ENCODE assay signal across 11 cellular contexts in the genomic region with DNA sequence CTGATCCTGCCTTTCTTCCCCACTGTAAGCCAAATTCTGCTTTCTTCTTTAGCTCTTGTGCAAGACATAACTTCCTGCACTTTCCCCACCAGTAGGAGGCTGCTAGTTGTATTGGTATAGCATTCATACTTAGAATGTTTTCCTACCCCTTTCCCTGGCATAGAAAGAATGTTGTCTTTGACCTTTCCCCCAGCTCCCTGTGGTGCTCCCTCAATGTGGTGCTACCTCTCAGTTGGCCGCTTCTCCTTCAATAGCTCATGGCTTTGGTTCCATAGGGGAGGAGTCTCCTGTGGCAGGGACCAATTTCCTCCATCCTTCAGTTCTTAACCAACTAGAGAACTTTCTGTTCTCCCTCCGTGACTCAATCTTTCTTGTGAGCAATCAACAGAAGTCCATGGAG.
DNase-seq lines count a peak whose midpoint lies in the region; ATAC-seq and TF ChIP-seq lines count a peak whose summit lies in the region.
"Had no signal": no experiment of that assay in that cellular context is flagged by ENCODE, and none has a peak within 500 bp of the region (broad histone marks: within the 10 kb centered on the region; RNA-seq: fewer than 3 reads in every experiment).

No MANE protein-coding gene starts in this region.

- peak overlapping the region; percentile 62 for H3K27ac Mint-ChIP-seq in T-helper 1 cell treated with Interleukin-12 subunit alpha and Interleukin-12 subunit beta and Interleukin-4 antibody, amounts not matched to agents 30 μg/mL and 1 μg/mL, for 36 hours
- no peak overlapping the region for H3K27ac Mint-ChIP-seq in WTC11

- no peak overlapping the region for H2BK15ac ChIP-seq in neuronal stem cell (ENCODE audit: low read length)

- H3K9ac ChIP-seq in neuronal stem cell (ENCODE audit: low read depth, low read length, poor library complexity): no peak overlapping the region

- POLR2A ChIA-PET in WTC11 (lab: Charles Lee): no interaction called here
- POLR2A ChIA-PET in HEK293T (lab: Yijun Ruan, JAX): no interaction called here

- peaks cover 4% of the 10 kb centered on the region for H3K36me3 Mint-ChIP-seq in T-helper 1 cell treated with Interleukin-12 subunit alpha and Interleukin-12 subunit beta and Interleukin-4 antibody, amounts not matched to agents 30 μg/mL and 1 μg/mL, for 36 hours (ENCODE audit: low read depth)
- no peaks in the 10 kb centered on the region for H3K36me3 Mint-ChIP-seq in WTC11

- H2AK5ac ChIP-seq in neuronal stem cell (ENCODE audit: low read depth, low read length): no peak overlapping the region

- no peak overlapping the region for H3K23ac ChIP-seq in neuronal stem cell (ENCODE audit: low read depth, low read length, poor library complexity)

- ATAC-seq in HG02885 (IDR thresholded peaks at IDR 0.05; ENCODE audit: poor library complexity, unreplicated experiment) (peak; percentile 22), WTC11 (peak; percentile 89)

- H3K27me3 Mint-ChIP-seq in T-helper 1 cell treated with Interleukin-12 subunit alpha and Interleukin-12 subunit beta and Interleukin-4 antibody, amounts not matched to agents 30 μg/mL and 1 μg/mL, for 36 hours (ENCODE audit: low read depth): no peaks in the 10 kb centered on the region
- H3K27me3 Mint-ChIP-seq in WTC11 (ENCODE audit: low read depth): 0 out of 2 replicates have a peak, but pooled peaks cover 2% of the 10 kb centered on the region
- H3K27me3 Mint-ChIP-seq: central memory CD8-positive, alpha-beta T cell had no signal

- H3K4me3 Mint-ChIP-seq in T-helper 1 cell treated with Interleukin-12 subunit alpha and Interleukin-12 subunit beta and Interleukin-4 antibody, amounts not matched to agents 30 μg/mL and 1 μg/mL, for 36 hours: no peak overlapping the region
- H3K4me3 Mint-ChIP-seq in WTC11: no peak overlapping the region
- H3K4me3 Mint-ChIP-seq: central memory CD8-positive, alpha-beta T cell had no signal

- peaks cover 55% of the 10 kb centered on the region for H3K4me1 Mint-ChIP-seq in T-helper 1 cell treated with Interleukin-12 subunit alpha and Interleukin-12 subunit beta and Interleukin-4 antibody, amounts not matched to agents 30 μg/mL and 1 μg/mL, for 36 hours (ENCODE audit: low read depth)
- H3K4me1 Mint-ChIP-seq in WTC11: peaks cover 11% of the 10 kb centered on the region

- no peak for TF ChIP-seq CTCF in WTC11 (IDR thresholded peaks at IDR 0.05)

- DNase-seq in T-helper 1 cell (no peak), WTC11 (ENCODE audit: low spot score) (no peak), renal cortical epithelial cell (ENCODE audit: low read depth) (peak; percentile 82), cortex of kidney (lab: John Stamatoyannopoulos, UW) (no peak), neuronal stem cell (ENCODE audit: low spot score) (no peak), HEK293T (ENCODE audit: extremely low spot score) (no peak)
- DNase-seq: NCI-H2029, pancreas had no signal

- H3K4me2 ChIP-seq in neuronal stem cell (ENCODE audit: insufficient read depth, low read length, poor library complexity, severe bottlenecking): no peak overlapping the region

- no peak overlapping the region for H2BK120ac ChIP-seq in neuronal stem cell (ENCODE audit: low read depth, low read length)

- H3K27me3 ChIP-seq in neuronal stem cell (ENCODE audit: control insufficient read depth in 3 of 3, insufficient read depth in 3 of 3, low read depth in 1 of 3, low read length in 3 of 3): no peaks in the 10 kb centered on the region
- H3K27me3 ChIP-seq: pancreas had no signal

- H3K4me1 ChIP-seq in neuronal stem cell (ENCODE audit: control insufficient read depth in 2 of 2, insufficient read depth in 1 of 2, low read depth in 1 of 2, low read length in 2 of 2): peaks cover 5 to 8% of the 10 kb centered on the region in 2 donors

- CTCF ChIA-PET in WTC11 (lab: Charles Lee): interaction anchor here (0.6 to 2.0 kb wide), 7 partner anchors 10 to 192 kb away, joined by 3 to 13 read pairs (median 3); no protein-coding TSS in a partner anchor
- CTCF ChIA-PET in HEK293T (lab: Yijun Ruan, JAX): interaction anchor here (0.9 to 2.0 kb wide), 2 partner anchors 16 to 24 kb away, joined by 3 to 9 read pairs; no protein-coding TSS in a partner anchor

- no peak overlapping the region for H3K27ac ChIP-seq in neuronal stem cell (replicated peaks; ENCODE audit: low read length)
- H3K27ac ChIP-seq: pancreas had no signal

- no peak overlapping the region for H3K4me3 ChIP-seq in neuronal stem cell (ENCODE audit: low read length in 2 of 2)
- H3K4me3 ChIP-seq: pancreas had no signal

- H3K9me3 ChIP-seq in neuronal stem cell (replicated peaks in 1 of 2; ENCODE audit: control insufficient read depth in 2 of 2, insufficient read depth in 1 of 2, low read depth in 1 of 2, low read length in 2 of 2): peaks cover 0 to 5% of the 10 kb centered on the region in 2 donors
- H3K9me3 ChIP-seq: pancreas had no signal

- no peak overlapping the region for H4K8ac ChIP-seq in neuronal stem cell (ENCODE audit: low read depth, low read length)

- no peak overlapping the region for H2AFZ ChIP-seq in neuronal stem cell (ENCODE audit: low read length)

- no peak overlapping the region for H3K18ac ChIP-seq in neuronal stem cell (ENCODE audit: low read length)

- H2BK12ac ChIP-seq in neuronal stem cell (ENCODE audit: low read length): no peak overlapping the region

- no peak overlapping the region for H2BK5ac ChIP-seq in neuronal stem cell (ENCODE audit: low read length)

- no peak overlapping the region for H3K14ac ChIP-seq in neuronal stem cell (ENCODE audit: low read length)

- peaks cover 4% of the 10 kb centered on the region for H3K9me3 Mint-ChIP-seq in T-helper 1 cell treated with Interleukin-12 subunit alpha and Interleukin-12 subunit beta and Interleukin-4 antibody, amounts not matched to agents 30 μg/mL and 1 μg/mL, for 36 hours
- 0 out of 2 replicates have a peak, but pooled peaks cover 5% of the 10 kb centered on the region for H3K9me3 Mint-ChIP-seq in WTC11
- H3K9me3 Mint-ChIP-seq: central memory CD8-positive, alpha-beta T cell had no signal

- no peaks in the 10 kb centered on the region for H3K36me3 ChIP-seq in neuronal stem cell (replicated peaks in 1 of 2; ENCODE audit: control insufficient read depth in 2 of 2, insufficient read depth in 2 of 2, low read length in 2 of 2)
- H3K36me3 ChIP-seq: pancreas had no signal

- H3K4ac ChIP-seq in neuronal stem cell (ENCODE audit: low read length): no peak overlapping the region

- no CpG with 5 or more reads among the region's 2 CpGs for WGBS in neuronal stem cell (ENCODE audit: extremely low coverage in 2 of 2, insufficient read length in 2 of 2, insufficient replicate concordance in 1 of 2), 2 donors

- H3K79me1 ChIP-seq in neuronal stem cell (ENCODE audit: low read depth, low read length): no peaks in the 10 kb centered on the region

- no peak overlapping the region for H4K91ac ChIP-seq in neuronal stem cell (ENCODE audit: low read depth, low read length, poor library complexity)

TF ChIP-seq in WTC11, 78 proteins besides CTCF, POLR2A, EP300 and RAD21 (continues in another document):
- no peak for TF ChIP-seq CREB1 (CRISPR knock-in tag; IDR thresholded peaks at IDR 0.05)

TF ChIP-seq in HEK293T, 16 proteins besides CTCF, POLR2A, EP300 and RAD21:
- TF ChIP-seq FOXK2 (IDR thresholded peaks at IDR 0.05): no peak
- no peak for TF ChIP-seq ELF4 (IDR thresholded peaks at IDR 0.05)
- TF ChIP-seq, protein P1, sequence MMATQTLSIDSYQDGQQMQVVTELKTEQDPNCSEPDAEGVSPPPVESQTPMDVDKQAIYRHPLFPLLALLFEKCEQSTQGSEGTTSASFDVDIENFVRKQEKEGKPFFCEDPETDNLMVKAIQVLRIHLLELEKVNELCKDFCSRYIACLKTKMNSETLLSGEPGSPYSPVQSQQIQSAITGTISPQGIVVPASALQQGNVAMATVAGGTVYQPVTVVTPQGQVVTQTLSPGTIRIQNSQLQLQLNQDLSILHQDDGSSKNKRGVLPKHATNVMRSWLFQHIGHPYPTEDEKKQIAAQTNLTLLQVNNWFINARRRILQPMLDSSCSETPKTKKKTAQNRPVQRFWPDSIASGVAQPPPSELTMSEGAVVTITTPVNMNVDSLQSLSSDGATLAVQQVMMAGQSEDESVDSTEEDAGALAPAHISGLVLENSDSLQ (IDR thresholded peaks at IDR 0.05): no peak
- TF ChIP-seq ARNT (IDR thresholded peaks at IDR 0.05): no peak
- TF ChIP-seq FOXM1 (IDR thresholded peaks at IDR 0.05; ENCODE audit: borderline replicate concordance): no peak
- TF ChIP-seq LEF1 (IDR thresholded peaks at IDR 0.05; ENCODE audit: borderline replicate concordance): no peak
- TF ChIP-seq ZNF384 (IDR thresholded peaks at IDR 0.05): no peak
- TF ChIP-seq FOXA1 (IDR thresholded peaks at IDR 0.05): no peak
- no peak for TF ChIP-seq CTBP1 (IDR thresholded peaks at IDR 0.05; ENCODE audit: borderline replicate concordance)
- TF ChIP-seq HDGF (IDR thresholded peaks at IDR 0.05; ENCODE audit: borderline replicate concordance): no peak
- TF ChIP-seq TARDBP (IDR thresholded peaks at IDR 0.05): no peak
- no peak for TF ChIP-seq BHLHE40 (IDR thresholded peaks at IDR 0.05; ENCODE audit: borderline replicate concordance)
- TF ChIP-seq SP1 (IDR thresholded peaks at IDR 0.05): no peak
- TF ChIP-seq NFRKB (IDR thresholded peaks at IDR 0.05): no peak
- TF ChIP-seq SUZ12 (IDR thresholded peaks at IDR 0.05): no peak
- no peak for TF ChIP-seq L3MBTL2 (conservative IDR thresholded peaks at IDR 0.05)
TF ChIP-seq in HEK293T: peak in this region for 0.
